14 cellular contexts compared by ENCODE assay signal in the genomic region with DNA sequence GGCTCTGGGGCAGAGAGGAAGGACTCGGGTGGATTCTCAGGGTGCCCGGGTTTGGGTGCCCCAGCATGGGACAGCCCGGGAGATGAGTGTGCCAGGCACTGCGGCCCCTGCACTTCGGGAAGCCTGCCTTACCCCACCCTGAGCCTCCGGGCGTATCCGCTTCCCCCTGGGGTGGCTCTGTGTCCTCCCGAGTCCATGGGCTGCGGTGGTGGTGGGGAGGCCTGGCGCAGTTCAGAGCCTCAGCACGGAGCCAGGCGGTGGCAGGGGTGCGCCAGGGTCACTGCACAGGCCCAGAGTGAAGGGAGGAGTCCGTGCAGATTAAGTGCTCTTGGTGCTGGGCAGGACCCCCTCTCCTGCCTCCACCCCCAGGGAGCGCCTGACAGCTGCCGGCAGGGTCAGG. TPM values are rescaled to one million over a fixed set of nuclear protein-coding genes. Genes with fewer than 3 reads are reported as not detected.
DNase-seq lines count a peak whose midpoint lies in the region; ATAC-seq and TF ChIP-seq lines count a peak whose summit lies in the region.
"Had no signal": no experiment of that assay in that cellular context is flagged by ENCODE, and none has a peak within 500 bp of the region (broad histone marks: within the 10 kb centered on the region; RNA-seq: fewer than 3 reads in every experiment).

No MANE protein-coding gene starts in this region.

- H3K4me1 ChIP-seq in left lung = peaks cover 10 to 92% of the 10 kb centered on the region in 2 donors

- intact Hi-C loops in left lung (cut with DNase I) = no loop called here

- H3K27me3 ChIP-seq in left lung = no peaks in the 10 kb centered on the region
- H3K27me3 ChIP-seq: vagina had no signal

- no peaks in the 10 kb centered on the region for H3K9me3 ChIP-seq in left lung
- H3K9me3 ChIP-seq: vagina had no signal

- peak overlapping the region; percentile 7 to 61 for H3K27ac ChIP-seq in left lung
- H3K27ac ChIP-seq: parathyroid adenoma, vagina had no signal

- no peak for ATAC-seq in left lung
- no peak for ATAC-seq in GM18909 (IDR thresholded peaks at IDR 0.05; ENCODE audit: poor library complexity, unreplicated experiment)

- H3K36me3 ChIP-seq in left lung = peaks cover 0 to 32% of the 10 kb centered on the region in 2 donors

- peak; percentile 68 for DNase-seq in NCI-H82 (lab: John Stamatoyannopoulos, UW)
- no peak for DNase-seq in NCI-H82 treated with DMSO at 0.1 percent for 48 hours (lab: John Stamatoyannopoulos, UW; ENCODE audit: unreplicated experiment)
- no peak for DNase-seq in left lung
- DNase-seq in superior temporal gyrus (ENCODE audit: extremely low spot score) = peak; percentile 60
- no peak for DNase-seq in NCI-H510A treated with DMSO at 0.1 percent for 48 hours (lab: John Stamatoyannopoulos, UW)
- DNase-seq: activated B cell treated with CpG ODN at 0.5 μM for 24 hours; activated effector memory CD4-positive, alpha-beta T cell treated with Interleukin-2 at 50 U/mL for 16 hours; cerebellar nuclear complex; DMS79; NCI-H226 had no signal

- TF ChIP-seq CTCF in left lung (IDR thresholded peaks at IDR 0.05) = no peak

- no peak overlapping the region for H3K4me3 ChIP-seq in left lung
- H3K4me3 ChIP-seq: vagina had no signal

RNA-seq across cellular contexts. Expression of gene MYBBP1A, which starts 20.7 kb away (rescaled TPM):
- total RNA-seq in left lung = 10 to 100 TPM; 34.7 to 53.8 TPM

RNA-seq across cellular contexts. Expression of gene GGT6, which starts 25.9 kb away (rescaled TPM):
- 10 to 100 TPM in 1 of 2 donors, 1 to 10 TPM in 1; 1.8 to 17.4 TPM for total RNA-seq in left lung
- total RNA-seq: activated B cell treated with CpG ODN at 0.5 μM for 24 hours, fibroblast of villous mesenchyme had no signal

RNA-seq across cellular contexts. Expression of gene SPNS2, which starts 35.8 kb away (rescaled TPM):
- 10 to 100 TPM; 36.7 to 52.4 TPM for total RNA-seq in left lung

RNA-seq across cellular contexts. Expression of gene SMTNL2, which starts 49.8 kb away (rescaled TPM):
- 1 to 10 TPM; 5.5 to 5.7 TPM for total RNA-seq in left lung
- total RNA-seq: activated B cell treated with CpG ODN at 0.5 μM for 24 hours, fibroblast of villous mesenchyme had no signal

Comparison
In these comparisons a context has a peak if more than half of its experiments do, and no peak if none do; other contexts are left out.
1. DNase-seq: peak in NCI-H82 (single experiment) and superior temporal gyrus (single experiment); none in NCI-H82 treated with DMSO at 0.1 percent for 48 hours (single experiment), left lung (0 of 2) and NCI-H510A treated with DMSO at 0.1 percent for 48 hours (single experiment).